In genomic region chr2:182098648-182099047, GRCh38 we compare ENCODE assay signal across 10 cellular contexts.
"Had no signal": no experiment of that assay in that cellular context is flagged by ENCODE, and none has a peak within 500 bp of the region (broad histone marks: within the 10 kb centered on the region; RNA-seq: fewer than 3 reads in every experiment).

No MANE protein-coding gene starts in this region.

- DNase-seq: GM23248, GOT3, H7, HFFc6, KBM-7 had no signal

- H3K36me3 ChIP-seq: HAP-1 had no signal

- FAIRE-seq: HepG2 had no signal

- H3K4me3 ChIP-seq: GM23248, HAP-1 had no signal

- H3K27ac ChIP-seq: GM23248, HL-60, KMS-11 had no signal

- ATAC-seq: HCT116, HepG2 had no signal

- H3K9me3 ChIP-seq: HAP-1 had no signal

- H3K4me2 ChIP-seq: KMS-11 had no signal
